Comparison of ENCODE assay signal across 15 cellular contexts in the genomic region with DNA sequence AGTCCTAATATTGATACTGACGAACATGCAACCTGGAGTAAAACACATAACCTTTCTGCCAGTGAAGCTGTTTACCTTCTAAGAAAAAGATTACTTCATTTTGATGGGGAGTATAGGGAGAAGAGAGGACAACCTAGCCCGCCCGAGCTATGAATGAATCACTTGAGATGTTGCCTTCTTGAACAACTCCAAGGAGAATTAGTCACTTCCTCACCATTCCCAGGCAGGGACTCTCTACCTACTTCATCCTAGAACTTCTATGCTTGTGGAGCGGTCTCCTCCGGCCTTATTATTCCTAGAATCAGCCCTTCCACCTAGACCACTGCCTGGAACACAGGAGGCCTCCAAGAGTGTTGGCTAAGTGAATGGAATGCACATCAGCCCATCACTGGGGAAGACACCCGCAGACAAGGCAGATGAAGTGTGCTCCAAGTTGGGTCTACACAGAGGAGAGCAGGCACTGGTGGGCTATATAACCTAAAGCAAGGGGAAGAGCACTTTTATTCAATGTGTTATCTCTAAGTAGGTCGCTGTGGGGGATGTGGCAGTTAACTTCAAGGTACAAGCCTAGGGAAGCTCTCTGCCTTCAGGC. TPM values are rescaled to one million over a fixed set of nuclear protein-coding genes. Genes with fewer than 3 reads are reported as not detected.
A peak's percentile ranks its signal among the peaks of the same experiment; 100 is the strongest.
DNase-seq lines count a peak whose midpoint lies in the region; ATAC-seq, FAIRE-seq and TF ChIP-seq lines count a peak whose summit lies in the region.
"Had no signal": no experiment of that assay in that cellular context is flagged by ENCODE, and none has a peak within 500 bp of the region (broad histone marks: within the 10 kb centered on the region; RNA-seq: fewer than 3 reads in every experiment).

No MANE protein-coding gene starts in this region.

- H4K20me1 ChIP-seq in PC-9 (ENCODE audit: insufficient read depth) = no peaks in the 10 kb centered on the region

- H3K4me2 ChIP-seq in PC-9 = peak overlapping the region; percentile 82

- H3K27ac Mint-ChIP-seq in Calu3 (ENCODE audit: unreplicated experiment) = peak overlapping the region; percentile 96
- peak overlapping the region; percentile 55 for H3K27ac Mint-ChIP-seq in nephron progenitor cell
- H3K27ac Mint-ChIP-seq in stimulated activated naive B cell treated with anti-CD40 and anti-IgM and Interleukin-4, amounts not matched to agents 10 μg/mL and 1 μg/mL and 100 μg/mL, for 72 hours = no peak overlapping the region
- H3K27ac Mint-ChIP-seq: activated B cell treated with CpG ODN at 0.5 μM for 24 hours had no signal

- H3F3A ChIP-seq in PC-9 (ENCODE audit: insufficient read depth, low read depth) = peaks cover 48% of the 10 kb centered on the region

- H3K4me1 Mint-ChIP-seq in Calu3 (ENCODE audit: low read depth, unreplicated experiment) = peaks cover 80% of the 10 kb centered on the region
- H3K4me1 Mint-ChIP-seq in nephron progenitor cell = peaks cover 77% of the 10 kb centered on the region
- H3K4me1 Mint-ChIP-seq in stimulated activated naive B cell treated with anti-CD40 and anti-IgM and Interleukin-4, amounts not matched to agents 10 μg/mL and 1 μg/mL and 100 μg/mL, for 72 hours = peaks cover 25 to 35% of the 10 kb centered on the region in 2 donors

- no peaks in the 10 kb centered on the region for H3K9me3 ChIP-seq in PC-9 (ENCODE audit: insufficient read depth, low read depth)

- H3K9me3 Mint-ChIP-seq in Calu3 (ENCODE audit: low read depth, unreplicated experiment) (no peaks in the 10 kb centered on the region), nephron progenitor cell (no peaks in the 10 kb centered on the region)
- no peaks in the 10 kb centered on the region for H3K9me3 Mint-ChIP-seq in stimulated activated naive B cell treated with anti-CD40 and anti-IgM and Interleukin-4, amounts not matched to agents 10 μg/mL and 1 μg/mL and 100 μg/mL, for 72 hours
- H3K9me3 Mint-ChIP-seq: activated B cell treated with CpG ODN at 0.5 μM for 24 hours had no signal

- ATAC-seq in stimulated activated naive B cell treated with anti-CD40 and anti-IgM and Interleukin-4, amounts not matched to agents 10 μg/mL and 1 μg/mL and 100 μg/mL, for 72 hours (replicated peaks) = no peak
- no peak for ATAC-seq in HG03159 (IDR thresholded peaks at IDR 0.05; ENCODE audit: unreplicated experiment)
- ATAC-seq: left lobe of liver had no signal

- H3K4me1 ChIP-seq in PC-9 (replicated peaks; ENCODE audit: insufficient read depth) = peaks cover 90% of the 10 kb centered on the region

- H3K27me3 Mint-ChIP-seq in Calu3 (ENCODE audit: unreplicated experiment) (no peaks in the 10 kb centered on the region), nephron progenitor cell (ENCODE audit: low read depth, poor library complexity) (no peaks in the 10 kb centered on the region)
- H3K27me3 Mint-ChIP-seq in stimulated activated naive B cell treated with anti-CD40 and anti-IgM and Interleukin-4, amounts not matched to agents 10 μg/mL and 1 μg/mL and 100 μg/mL, for 72 hours = no peaks in the 10 kb centered on the region
- H3K27me3 Mint-ChIP-seq: activated B cell treated with CpG ODN at 0.5 μM for 24 hours had no signal

- BruUV-seq in Calu3 (replicated peaks; lab: Mats Ljungman, UMichigan) (no TSS peak), PC-9 (replicated peaks; lab: Mats Ljungman, UMichigan) (no TSS peak)

- H3K9me2 ChIP-seq in PC-9 (ENCODE audit: insufficient read depth) = no peaks in the 10 kb centered on the region

- CTCF ChIA-PET in Calu3 (lab: Charles Lee) = interaction anchor here (0.5 to 1.9 kb wide), 5 partner anchors 9 to 549 kb away, joined by 3 to 7 read pairs (median 4); no protein-coding TSS in a partner anchor
- CTCF ChIA-PET in PC-9 (lab: Charles Lee) = no interaction called here

- H3K27ac ChIP-seq in PC-9 = peak overlapping the region; percentile 99
- peak overlapping the region; percentile 55 for H3K27ac ChIP-seq in epithelial cell of prostate
- H3K27ac ChIP-seq: parathyroid adenoma had no signal

- FAIRE-seq in GM19239 (lab: Jason Lieb, UNC) = no peak

- H3K36me3 Mint-ChIP-seq in Calu3 (ENCODE audit: insufficient read depth, unreplicated experiment) (peaks cover 31% of the 10 kb centered on the region), nephron progenitor cell (ENCODE audit: low read depth) (no peaks in the 10 kb centered on the region)
- peaks cover 0 to 1% of the 10 kb centered on the region in 2 donors for H3K36me3 Mint-ChIP-seq in stimulated activated naive B cell treated with anti-CD40 and anti-IgM and Interleukin-4, amounts not matched to agents 10 μg/mL and 1 μg/mL and 100 μg/mL, for 72 hours

- H3K79me2 ChIP-seq in PC-9 (ENCODE audit: low read depth) = peaks cover 89% of the 10 kb centered on the region

- H3K4me3 Mint-ChIP-seq in Calu3 (ENCODE audit: low read depth, unreplicated experiment) (peak overlapping the region; percentile 15), nephron progenitor cell (no peak overlapping the region)
- no peak overlapping the region for H3K4me3 Mint-ChIP-seq in stimulated activated naive B cell treated with anti-CD40 and anti-IgM and Interleukin-4, amounts not matched to agents 10 μg/mL and 1 μg/mL and 100 μg/mL, for 72 hours
- H3K4me3 Mint-ChIP-seq: activated B cell treated with CpG ODN at 0.5 μM for 24 hours had no signal

- POLR2A ChIA-PET in PC-9 (lab: Charles Lee; ENCODE audit: unreplicated experiment) = interaction anchor here (0.6 kb wide), 1 partner anchor 905 kb away, joined by 9 read pairs; no protein-coding TSS in a partner anchor

- DNase-seq in Calu3 (no peak), PC-9 (peak in 1 of 2 experiments; percentile 83), epithelial cell of prostate (ENCODE audit: low read depth, low spot score) (peak; percentile 54), nephron progenitor cell (no peak), GM19239 (ENCODE audit: insufficient read length, low spot score) (no peak), NCI-H2196 treated with DMSO at 0.1 percent for 48 hours (lab: John Stamatoyannopoulos, UW; ENCODE audit: unreplicated experiment) (no peak)
- no peak for DNase-seq in stimulated activated naive B cell treated with anti-CD40 and anti-IgM and Interleukin-4, amounts not matched to agents 10 μg/mL and 1 μg/mL and 100 μg/mL, for 72 hours
- DNase-seq: activated B cell treated with CpG ODN at 0.5 μM for 24 hours, activated T-cell treated with anti-CD3 and anti-CD28 coated beads for 4 hours, erythroblast, MM.1S, NCI-H345 had no signal

- peak overlapping the region; percentile 39; the same call in 1 of the 2 replicates for H3K4me3 ChIP-seq in PC-9

- H3K36me3 ChIP-seq in PC-9 (ENCODE audit: low read depth) = no peaks in the 10 kb centered on the region

- no peaks in the 10 kb centered on the region for H3K27me3 ChIP-seq in PC-9 (ENCODE audit: insufficient read depth, low read depth)

- no peak overlapping the region for H2AFZ ChIP-seq in PC-9
- H2AFZ ChIP-seq: parathyroid adenoma had no signal

- intact Hi-C loops in Calu3 (cut with micrococcal nuclease; ENCODE audit: unreplicated experiment) = loop anchor here (5.0 kb wide), 2 partner anchors 53 to 57 kb away; a partner anchor contains a TSS
- intact Hi-C loops in PC-9 (cut with micrococcal nuclease; ENCODE audit: unreplicated experiment) = loop anchor here (5.0 kb wide), 1 partner anchor 53 kb away; no protein-coding TSS in a partner anchor

- TF ChIP-seq CTCF in Calu3 (IDR thresholded peaks at IDR 0.05; ENCODE audit: unreplicated experiment) (no peak), PC-9 (conservative IDR thresholded peaks at IDR 0.05) (no peak), nephron progenitor cell (IDR thresholded peaks at IDR 0.05) (no peak)

RNA-seq across cellular contexts. Expression of a gene that starts 57.5 kb away (rescaled TPM):
- 100 and 110 TPM in 2 replicates for total RNA-seq in Calu3 (2022)
- total RNA-seq in PC-9 (2021) = 14.5 and 18.6 TPM in 2 replicates
